Comparison of ENCODE assay signal across 2 cellular contexts in genomic region chr11:134281635-134282034, GRCh38. TPM values are rescaled to one million over a fixed set of nuclear protein-coding genes. Genes with fewer than 3 reads are reported as not detected.
"Had no signal": no experiment of that assay in that cellular context is flagged by ENCODE, and none has a peak within 500 bp of the region (broad histone marks: within the 10 kb centered on the region; RNA-seq: fewer than 3 reads in every experiment).

No MANE protein-coding gene starts in this region.

RNA-seq across cellular contexts. Expression of gene GLB1L3, which starts 5.5 kb away (rescaled TPM):
- total RNA-seq: aorta, cardiac septum had no signal
- polyA plus RNA-seq: aorta had no signal
